8 cellular contexts compared by ENCODE assay signal in genomic region chr11:47991266-47991830, GRCh38. TPM values are rescaled to one million over a fixed set of nuclear protein-coding genes. Genes with fewer than 3 reads are reported as not detected.
DNase-seq lines count a peak whose midpoint lies in the region; ATAC-seq and TF ChIP-seq lines count a peak whose summit lies in the region.

No MANE protein-coding gene starts in this region.

- H3K27me3 ChIP-seq in lung (ENCODE audit: control insufficient read depth, insufficient read depth) (no peaks in the 10 kb centered on the region), adrenal gland (no peaks in the 10 kb centered on the region)

- H3K4me1 ChIP-seq in lung (ENCODE audit: control insufficient read depth in 2 of 2, insufficient read depth in 2 of 2, low read length in 2 of 2) (peaks cover 0 to 2% of the 10 kb centered on the region in 2 donors), adrenal gland (replicated peaks in 1 of 2) (peaks cover 0 to 17% of the 10 kb centered on the region in 2 donors)

- DNase-seq in NCI-H2081 treated with DMSO at 0.1 percent for 48 hours (lab: John Stamatoyannopoulos, UW) = peak; percentile 41
- DNase-seq in activated naive CD8-positive, alpha-beta T cell treated with anti-CD3 and anti-CD28 coated beads, Interleukin-2, amount 50 U/mL, for 24 hours = no peak
- DNase-seq in lung (ENCODE audit: low spot score) = peak; percentile 52
- no peak for DNase-seq in OCI-M2 (lab: John Stamatoyannopoulos, UW; ENCODE audit: unreplicated experiment)
- no peak for DNase-seq in adrenal gland
- no peak for DNase-seq in T1000 (lab: John Stamatoyannopoulos, UW)

- H3K4me3 ChIP-seq in lung = no peak overlapping the region
- H3K4me3 ChIP-seq in adrenal gland = no peak overlapping the region

- H3K36me3 ChIP-seq in lung (ENCODE audit: control insufficient read depth in 2 of 2, insufficient read depth in 2 of 2, low read length in 2 of 2) (peaks cover 0 to 1% of the 10 kb centered on the region in 2 donors), adrenal gland (replicated peaks in 1 of 2) (no peaks in the 10 kb centered on the region)

- no peaks in the 10 kb centered on the region for H3K9me3 Mint-ChIP-seq in activated naive CD8-positive, alpha-beta T cell treated with anti-CD3 and anti-CD28 coated beads, Interleukin-2, amount 50 U/mL, for 24 hours

- H3K4me1 Mint-ChIP-seq in activated naive CD8-positive, alpha-beta T cell treated with anti-CD3 and anti-CD28 coated beads, Interleukin-2, amount 50 U/mL, for 24 hours = peaks cover 57% of the 10 kb centered on the region

- peak overlapping the region; percentile 13 for H3K4me3 Mint-ChIP-seq in activated naive CD8-positive, alpha-beta T cell treated with anti-CD3 and anti-CD28 coated beads, Interleukin-2, amount 50 U/mL, for 24 hours

- no peaks in the 10 kb centered on the region for H3K9me3 ChIP-seq in lung (ENCODE audit: control insufficient read depth in 2 of 2, insufficient read depth in 1 of 2, low read length in 1 of 2)
- H3K9me3 ChIP-seq in adrenal gland (replicated peaks in 1 of 3) = no peaks in the 10 kb centered on the region

- no peak for TF ChIP-seq POLR2A in adrenal gland (IDR thresholded peaks at IDR 0.05)

- H3K36me3 Mint-ChIP-seq in activated naive CD8-positive, alpha-beta T cell treated with anti-CD3 and anti-CD28 coated beads, Interleukin-2, amount 50 U/mL, for 24 hours (ENCODE audit: low read depth) = peaks cover 2% of the 10 kb centered on the region

- peak; percentile 47 for ATAC-seq in GM18868 (IDR thresholded peaks at IDR 0.05; ENCODE audit: unreplicated experiment)
- peak; percentile 11 for ATAC-seq in activated naive CD8-positive, alpha-beta T cell treated with anti-CD3 and anti-CD28 coated beads, Interleukin-2, amount 50 U/mL, for 24 hours
- no peak for ATAC-seq in lung (ENCODE audit: insufficient read depth, low FRiP score)
- no peak for ATAC-seq in GM19351 (IDR thresholded peaks at IDR 0.05; ENCODE audit: unreplicated experiment)

- no peak for TF ChIP-seq CTCF in lung (IDR thresholded peaks at IDR 0.05; ENCODE audit: control extremely low read depth, extremely low read depth)
- no peak for TF ChIP-seq CTCF in adrenal gland (IDR thresholded peaks at IDR 0.05)

- H3K27me3 Mint-ChIP-seq in activated naive CD8-positive, alpha-beta T cell treated with anti-CD3 and anti-CD28 coated beads, Interleukin-2, amount 50 U/mL, for 24 hours = no peaks in the 10 kb centered on the region

- intact Hi-C loops in adrenal gland (cut with DNase I) = no loop called here

- peak overlapping the region; percentile 41 to 73 for H3K27ac ChIP-seq in lung (ENCODE audit: low read depth in 1 of 2, low read length in 1 of 2)
- no peak overlapping the region for H3K27ac ChIP-seq in adrenal gland

- 13 to 26% methylated on average over 9 of the region's 9 CpGs for WGBS in lung, 2 donors
- WGBS in adrenal gland, 4 donors = 26 to 36% (median 32%) methylated on average over 8 to 9 of the region's 9 CpGs

- peak overlapping the region; percentile 57 for H3K27ac Mint-ChIP-seq in activated naive CD8-positive, alpha-beta T cell treated with anti-CD3 and anti-CD28 coated beads, Interleukin-2, amount 50 U/mL, for 24 hours

RNA-seq across cellular contexts. Expression of gene PTPRJ, which starts 11.0 kb away (rescaled TPM):
- total RNA-seq in lung = 10 to 100 TPM; 32.7 to 51.4 TPM
- 10 to 100 TPM in 1 of 2 donors, 1 to 10 TPM in 1; 3.9 to 31.4 TPM for polyA plus RNA-seq in lung
- total RNA-seq in adrenal gland = 10 to 100 TPM in 6 of 8 donors, 1 to 10 TPM in 2; 3.9 to 16.9 (median 12.5) TPM
- 1 to 10 TPM; 1.4 to 4.0 (median 2.3) TPM for polyA plus RNA-seq in adrenal gland

Comparison
In these comparisons a context has a peak if more than half of its experiments do, and no peak if none do; other contexts are left out.
1. ATAC-seq: peak in GM18868 (single experiment) and activated naive CD8-positive, alpha-beta T cell treated with anti-CD3 and anti-CD28 coated beads, Interleukin-2, amount 50 U/mL, for 24 hours (single experiment); none in lung (single experiment) and GM19351 (single experiment).
2. DNase-seq: peak in NCI-H2081 treated with DMSO at 0.1 percent for 48 hours (single experiment) and lung (single experiment); none in activated naive CD8-positive, alpha-beta T cell treated with anti-CD3 and anti-CD28 coated beads, Interleukin-2, amount 50 U/mL, for 24 hours (single experiment), OCI-M2 (single experiment), adrenal gland (0 of 7) and T1000 (single experiment).
3. H3K27ac ChIP-seq: peak in lung (2 of 2); none in adrenal gland (0 of 5).